In genomic region chr9:133470427-133470924, GRCh38 we compare ENCODE assay signal across 1 cellular context.
TF ChIP-seq lines count a peak whose summit lies in the region.

No MANE protein-coding gene starts in this region.

TF ChIP-seq in SK-N-SH treated with all-trans-retinoic acid at 6 μM for 48 hours, 23 proteins besides CTCF, POLR2A, EP300 and RAD21 (continued from another document):
- no peak for TF ChIP-seq PATZ1 (CRISPR knock-in tag; IDR thresholded peaks at IDR 0.05; ENCODE audit: borderline replicate concordance)
- no peak for TF ChIP-seq ZNF565 (CRISPR knock-in tag; conservative IDR thresholded peaks at IDR 0.05; ENCODE audit: low read depth)
- no peak for TF ChIP-seq CSDC2 (CRISPR knock-in tag; IDR thresholded peaks at IDR 0.05)
- TF ChIP-seq PPARA (CRISPR knock-in tag; IDR thresholded peaks at IDR 0.05; ENCODE audit: borderline replicate concordance): no peak
- no peak for TF ChIP-seq ZNF8 (CRISPR knock-in tag; IDR thresholded peaks at IDR 0.05)
- no peak for TF ChIP-seq ARNTL (CRISPR knock-in tag; IDR thresholded peaks at IDR 0.05; ENCODE audit: borderline replicate concordance, low read depth)
- no peak for TF ChIP-seq TSHZ2 (CRISPR knock-in tag; IDR thresholded peaks at IDR 0.05)
- no peak for TF ChIP-seq ESRRG (CRISPR knock-in tag; IDR thresholded peaks at IDR 0.05)
- no peak for TF ChIP-seq TOX (CRISPR knock-in tag; IDR thresholded peaks at IDR 0.05; ENCODE audit: borderline replicate concordance)
- TF ChIP-seq RARB (CRISPR knock-in tag; IDR thresholded peaks at IDR 0.05): no peak
- no peak for TF ChIP-seq ZC3H10 (CRISPR knock-in tag; IDR thresholded peaks at IDR 0.05)
- TF ChIP-seq TCF4 (CRISPR knock-in tag; IDR thresholded peaks at IDR 0.05; ENCODE audit: borderline replicate concordance): no peak
TF ChIP-seq in SK-N-SH treated with all-trans-retinoic acid at 6 μM for 48 hours: peak in this region for 0.
